In the genomic region with DNA sequence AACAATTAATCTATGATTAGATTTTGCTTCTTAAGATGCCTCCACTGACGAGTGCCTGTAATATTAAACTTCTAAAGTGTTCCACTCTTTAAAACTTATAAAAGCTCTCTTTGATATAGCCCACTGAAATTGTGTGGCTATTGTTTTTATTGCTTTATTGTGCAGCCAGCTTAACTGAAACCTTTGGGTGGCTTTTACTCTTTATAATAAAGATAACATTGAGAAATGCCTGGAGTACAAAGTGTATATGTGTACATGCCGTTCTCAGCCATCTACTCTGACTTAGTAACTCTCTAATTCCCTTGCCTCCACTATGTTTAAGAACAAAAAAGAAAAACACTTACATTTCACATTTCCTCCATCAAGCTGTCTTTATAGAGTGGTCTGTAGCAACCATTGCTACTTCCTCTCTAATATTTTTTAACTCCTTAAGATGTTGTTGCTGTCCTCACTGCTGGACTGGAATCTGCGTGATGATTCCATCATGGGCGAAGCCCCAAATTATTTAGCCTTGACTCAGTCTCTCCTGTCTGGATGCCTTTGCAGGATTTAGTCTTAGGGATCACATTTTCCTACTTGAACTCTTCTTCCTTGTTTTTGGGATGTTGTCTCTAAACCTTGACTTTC, we compare ENCODE assay signal across 12 cellular contexts. TPM values are rescaled to one million over a fixed set of nuclear protein-coding genes. Genes with fewer than 3 reads are reported as not detected.
DNase-seq lines count a peak whose midpoint lies in the region; ATAC-seq and TF ChIP-seq lines count a peak whose summit lies in the region.
"Had no signal": no experiment of that assay in that cellular context is flagged by ENCODE, and none has a peak within 500 bp of the region (broad histone marks: within the 10 kb centered on the region; RNA-seq: fewer than 3 reads in every experiment).

No MANE protein-coding gene starts in this region.

- no peak for TF ChIP-seq POLR2A in stomach (IDR thresholded peaks at IDR 0.05)

- peaks cover 79% of the 10 kb centered on the region for H3K4me1 Mint-ChIP-seq in activated CD8-positive, alpha-beta T cell treated with anti-CD3 and anti-CD28 coated beads for 36 hours (ENCODE audit: low read depth)
- H3K4me1 Mint-ChIP-seq in activated CD4-positive, alpha-beta T cell treated with anti-CD3 and anti-CD28 coated beads, Interleukin-2, amount 10 ng/mL, durations not matched to agents 7 days and 5 days = peaks cover 60% of the 10 kb centered on the region

- H3K36me3 Mint-ChIP-seq in activated CD8-positive, alpha-beta T cell treated with anti-CD3 and anti-CD28 coated beads for 36 hours (ENCODE audit: low read depth) = peaks cover 56% of the 10 kb centered on the region
- peaks cover 63% of the 10 kb centered on the region for H3K36me3 Mint-ChIP-seq in activated CD4-positive, alpha-beta T cell treated with anti-CD3 and anti-CD28 coated beads, Interleukin-2, amount 10 ng/mL, durations not matched to agents 7 days and 5 days (ENCODE audit: low read depth)

- peaks cover 2% of the 10 kb centered on the region for H3K9me3 Mint-ChIP-seq in activated CD8-positive, alpha-beta T cell treated with anti-CD3 and anti-CD28 coated beads for 36 hours
- no peaks in the 10 kb centered on the region for H3K9me3 Mint-ChIP-seq in activated CD4-positive, alpha-beta T cell treated with anti-CD3 and anti-CD28 coated beads, Interleukin-2, amount 10 ng/mL, durations not matched to agents 7 days and 5 days

- CTCF ChIA-PET in activated CD8-positive, alpha-beta T cell treated with anti-CD3 and anti-CD28 coated beads for 36 hours (lab: Charles Lee) = interaction anchor here (1.8 to 2.1 kb wide), 2 partner anchors 22 to 29 kb away, joined by 5 to 6 read pairs; no protein-coding TSS in a partner anchor
- CTCF ChIA-PET in activated CD4-positive, alpha-beta T cell treated with anti-CD3 and anti-CD28 coated beads, Interleukin-2, amount 10 ng/mL, durations not matched to agents 7 days and 5 days (lab: Charles Lee) = interaction anchor here (0.6 to 1.9 kb wide), 3 partner anchors 8 to 12 kb away, joined by 3 to 5 read pairs (median 5); no protein-coding TSS in a partner anchor

- no peak for TF ChIP-seq EP300 in stomach (IDR thresholded peaks at IDR 0.05)

- ATAC-seq in activated CD8-positive, alpha-beta T cell treated with anti-CD3 and anti-CD28 coated beads for 36 hours = no peak
- ATAC-seq: Panc1 had no signal

- WGBS in stomach, 5 donors = 46 to 56% (median 53%) methylated on average over 4 of the region's 4 CpGs

- no peak overlapping the region for H3K4me3 Mint-ChIP-seq in activated CD8-positive, alpha-beta T cell treated with anti-CD3 and anti-CD28 coated beads for 36 hours
- H3K4me3 Mint-ChIP-seq in activated CD4-positive, alpha-beta T cell treated with anti-CD3 and anti-CD28 coated beads, Interleukin-2, amount 10 ng/mL, durations not matched to agents 7 days and 5 days = no peak overlapping the region

- DNase-seq in SKM-1 treated with dmso at 0.1 percent for 144 hours (lab: John Stamatoyannopoulos, UW; ENCODE audit: unreplicated experiment) (peak; percentile 9), SKM-1 (lab: John Stamatoyannopoulos, UW; ENCODE audit: unreplicated experiment) (no peak), iris pigment epithelial cell (ENCODE audit: low read depth) (peak; percentile 65), stomach (no peak), T1000 (lab: John Stamatoyannopoulos, UW) (no peak)
- DNase-seq in activated CD8-positive, alpha-beta T cell treated with anti-CD3 and anti-CD28 coated beads for 36 hours = no peak
- no peak for DNase-seq in activated effector memory CD4-positive, alpha-beta T cell treated with anti-CD3 and anti-CD28 coated beads, Interleukin-2, amount 50 U/mL, for 16 hours
- no peak for DNase-seq in activated CD4-positive, alpha-beta T cell treated with anti-CD3 and anti-CD28 coated beads, Interleukin-2, amount 10 ng/mL, durations not matched to agents 7 days and 5 days
- DNase-seq: activated CD4-positive, alpha-beta T cell treated with anti-CD3 and anti-CD28 coated beads for 4 hours; mesendoderm; NCI-H2029 had no signal

- POLR2A ChIA-PET in activated CD8-positive, alpha-beta T cell treated with anti-CD3 and anti-CD28 coated beads for 36 hours (lab: Charles Lee) = interaction anchor here (1.5 to 1.8 kb wide), 2 partner anchors 9 to 33 kb away, joined by 5 to 13 read pairs; a partner anchor contains a TSS
- POLR2A ChIA-PET in activated CD4-positive, alpha-beta T cell treated with anti-CD3 and anti-CD28 coated beads, Interleukin-2, amount 10 ng/mL, durations not matched to agents 7 days and 5 days (lab: Charles Lee) = interaction anchor here (0.6 kb wide), 1 partner anchor 1040 kb away, joined by 6 read pairs; no protein-coding TSS in a partner anchor

- TF ChIP-seq CTCF in activated CD8-positive, alpha-beta T cell treated with anti-CD3 and anti-CD28 coated beads for 36 hours (IDR thresholded peaks at IDR 0.05) = no peak
- TF ChIP-seq CTCF in stomach (IDR thresholded peaks at IDR 0.05) = no peak

- H3K27ac ChIP-seq in stomach = peak overlapping the region in 3 of 5 donors; percentile 26 to 51 (median 51)

- H3K36me3 ChIP-seq in stomach = peaks cover 11 to 39% (median 30%) of the 10 kb centered on the region in 4 donors

- H3K4me1 ChIP-seq in stomach = peaks cover 29 to 90% (median 64%) of the 10 kb centered on the region in 4 donors

- peak overlapping the region; percentile 0 for H3K27ac Mint-ChIP-seq in activated CD8-positive, alpha-beta T cell treated with anti-CD3 and anti-CD28 coated beads for 36 hours
- no peak overlapping the region for H3K27ac Mint-ChIP-seq in activated CD4-positive, alpha-beta T cell treated with anti-CD3 and anti-CD28 coated beads, Interleukin-2, amount 10 ng/mL, durations not matched to agents 7 days and 5 days

- peak overlapping the region in 2 of 4 donors; percentile 6 to 9 for H3K4me3 ChIP-seq in stomach

- no peaks in the 10 kb centered on the region for H3K27me3 Mint-ChIP-seq in activated CD8-positive, alpha-beta T cell treated with anti-CD3 and anti-CD28 coated beads for 36 hours
- H3K27me3 Mint-ChIP-seq in activated CD4-positive, alpha-beta T cell treated with anti-CD3 and anti-CD28 coated beads, Interleukin-2, amount 10 ng/mL, durations not matched to agents 7 days and 5 days = no peaks in the 10 kb centered on the region

- H3K27me3 ChIP-seq in stomach = no peaks in the 10 kb centered on the region

- intact Hi-C loops in activated CD8-positive, alpha-beta T cell treated with anti-CD3 and anti-CD28 coated beads for 36 hours (cut with micrococcal nuclease) = no loop called here
- intact Hi-C loops in stomach (cut with DNase I; ENCODE audit: low total_unique reads) = no loop called here

- no peaks in the 10 kb centered on the region for H3K9me3 ChIP-seq in stomach

RNA-seq across cellular contexts. Expression of a gene that starts 9.1 kb away (rescaled TPM):
- 10 to 100 TPM; 55.4 to 57.6 TPM for total RNA-seq in activated CD8-positive, alpha-beta T cell treated with anti-CD3 and anti-CD28 coated beads for 36 hours
- 100 to 1,000 TPM in 3 of 5 donors, 10 to 100 TPM in 2; 45.2 to 280 (median 115) TPM for total RNA-seq in stomach
- 10 to 100 TPM in 2 of 3 donors, 1 to 10 TPM in 1; 9.2 to 10.5 (median 10.1) TPM for polyA plus RNA-seq in stomach
- total RNA-seq in activated CD4-positive, alpha-beta T cell treated with anti-CD3 and anti-CD28 coated beads, Interleukin-2, amount 10 ng/mL, durations not matched to agents 7 days and 5 days = 10 to 100 TPM; 75.6 to 97.0 TPM

Comparison
In these comparisons a context has a peak if more than half of its experiments do, and no peak if none do; other contexts are left out.
1. DNase-seq: peak in SKM-1 treated with dmso at 0.1 percent for 144 hours (single experiment) and iris pigment epithelial cell (single experiment); none in SKM-1 (single experiment), activated CD8-positive, alpha-beta T cell treated with anti-CD3 and anti-CD28 coated beads for 36 hours (single experiment), stomach (single experiment), activated effector memory CD4-positive, alpha-beta T cell treated with anti-CD3 and anti-CD28 coated beads, Interleukin-2, amount 50 U/mL, for 16 hours (single experiment), activated CD4-positive, alpha-beta T cell treated with anti-CD3 and anti-CD28 coated beads, Interleukin-2, amount 10 ng/mL, durations not matched to agents 7 days and 5 days (single experiment) and T1000 (single experiment).